Comparison of ENCODE assay signal across 1 cellular context in the genomic region with DNA sequence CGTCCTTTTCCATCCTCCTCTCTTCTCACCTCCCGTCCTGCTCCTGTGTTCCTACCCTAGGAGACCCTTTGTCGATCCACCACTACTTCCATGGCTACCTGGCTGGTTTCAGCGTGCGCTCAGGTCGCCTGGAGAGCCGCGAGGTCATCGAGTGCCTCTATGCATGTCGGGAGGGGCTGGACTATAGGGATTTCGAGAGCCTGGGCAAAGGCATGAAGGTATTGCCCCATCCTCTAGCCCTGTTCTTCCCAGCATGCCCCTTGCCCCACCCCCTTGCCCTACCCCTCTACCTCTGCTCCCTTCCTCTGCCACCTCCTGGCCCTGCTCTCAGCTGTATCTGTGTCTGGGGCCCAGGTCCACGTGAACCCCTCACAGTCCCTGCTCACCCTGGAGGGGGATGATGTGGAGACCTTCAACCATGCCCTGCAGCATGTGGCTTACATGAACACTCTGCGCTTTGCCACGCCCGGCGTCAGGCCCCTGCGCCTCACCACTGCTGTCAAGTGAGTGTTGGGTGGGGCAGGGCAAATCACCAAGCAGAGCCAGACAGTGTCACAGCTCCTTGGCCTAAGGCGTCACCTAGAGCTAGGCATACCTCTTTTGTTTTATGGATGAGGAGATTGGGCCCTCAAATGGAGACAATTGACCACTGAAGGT.
TF ChIP-seq lines count a peak whose summit lies in the region.

No MANE protein-coding gene starts in this region.

TF ChIP-seq in HepG2, 621 proteins besides CTCF, POLR2A, EP300 and RAD21:
- no peak for TF ChIP-seq SP1 (IDR thresholded peaks at IDR 0.05)
- no peak for TF ChIP-seq SP1 (CRISPR knock-in tag; IDR thresholded peaks at IDR 0.05)
- no peak for TF ChIP-seq FOXO1 (CRISPR knock-in tag; IDR thresholded peaks at IDR 0.05)
- TF ChIP-seq, protein P1, sequence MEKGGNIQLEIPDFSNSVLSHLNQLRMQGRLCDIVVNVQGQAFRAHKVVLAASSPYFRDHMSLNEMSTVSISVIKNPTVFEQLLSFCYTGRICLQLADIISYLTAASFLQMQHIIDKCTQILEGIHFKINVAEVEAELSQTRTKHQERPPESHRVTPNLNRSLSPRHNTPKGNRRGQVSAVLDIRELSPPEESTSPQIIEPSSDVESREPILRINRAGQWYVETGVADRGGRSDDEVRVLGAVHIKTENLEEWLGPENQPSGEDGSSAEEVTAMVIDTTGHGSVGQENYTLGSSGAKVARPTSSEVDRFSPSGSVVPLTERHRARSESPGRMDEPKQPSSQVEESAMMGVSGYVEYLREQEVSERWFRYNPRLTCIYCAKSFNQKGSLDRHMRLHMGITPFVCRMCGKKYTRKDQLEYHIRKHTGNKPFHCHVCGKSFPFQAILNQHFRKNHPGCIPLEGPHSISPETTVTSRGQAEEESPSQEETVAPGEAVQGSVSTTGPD (CRISPR knock-in tag; IDR thresholded peaks at IDR 0.05) = no peak
- TF ChIP-seq, protein P2, sequence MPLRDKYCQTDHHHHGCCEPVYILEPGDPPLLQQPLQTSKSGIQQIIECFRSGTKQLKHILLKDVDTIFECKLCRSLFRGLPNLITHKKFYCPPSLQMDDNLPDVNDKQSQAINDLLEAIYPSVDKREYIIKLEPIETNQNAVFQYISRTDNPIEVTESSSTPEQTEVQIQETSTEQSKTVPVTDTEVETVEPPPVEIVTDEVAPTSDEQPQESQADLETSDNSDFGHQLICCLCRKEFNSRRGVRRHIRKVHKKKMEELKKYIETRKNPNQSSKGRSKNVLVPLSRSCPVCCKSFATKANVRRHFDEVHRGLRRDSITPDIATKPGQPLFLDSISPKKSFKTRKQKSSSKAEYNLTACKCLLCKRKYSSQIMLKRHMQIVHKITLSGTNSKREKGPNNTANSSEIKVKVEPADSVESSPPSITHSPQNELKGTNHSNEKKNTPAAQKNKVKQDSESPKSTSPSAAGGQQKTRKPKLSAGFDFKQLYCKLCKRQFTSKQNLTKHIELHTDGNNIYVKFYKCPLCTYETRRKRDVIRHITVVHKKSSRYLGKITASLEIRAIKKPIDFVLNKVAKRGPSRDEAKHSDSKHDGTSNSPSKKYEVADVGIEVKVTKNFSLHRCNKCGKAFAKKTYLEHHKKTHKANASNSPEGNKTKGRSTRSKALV (CRISPR knock-in tag; IDR thresholded peaks at IDR 0.05) = no peak
- no peak for TF ChIP-seq FOSL1 (CRISPR knock-in tag; IDR thresholded peaks at IDR 0.05; ENCODE audit: borderline replicate concordance)
- TF ChIP-seq PHB2 (IDR thresholded peaks at IDR 0.05; ENCODE audit: partially characterized antibody) = no peak
- TF ChIP-seq HES4 (CRISPR knock-in tag; IDR thresholded peaks at IDR 0.05; ENCODE audit: borderline replicate concordance) = no peak
- TF ChIP-seq KDM1A (CRISPR knock-in tag; IDR thresholded peaks at IDR 0.05) = no peak
- no peak for TF ChIP-seq NFATC3 (CRISPR knock-in tag; IDR thresholded peaks at IDR 0.05)
- no peak for TF ChIP-seq ZNF30 (CRISPR knock-in tag; IDR thresholded peaks at IDR 0.05)
TF ChIP-seq in HepG2: peak in this region for 0.
